9 cellular contexts compared by ENCODE assay signal in genomic region chr17:17269926-17270773, GRCh38. TPM values are rescaled to one million over a fixed set of nuclear protein-coding genes. Genes with fewer than 3 reads are reported as not detected.
DNase-seq lines count a peak whose midpoint lies in the region; ATAC-seq, FAIRE-seq and TF ChIP-seq lines count a peak whose summit lies in the region.
"Had no signal": no experiment of that assay in that cellular context is flagged by ENCODE, and none has a peak within 500 bp of the region (broad histone marks: within the 10 kb centered on the region; RNA-seq: fewer than 3 reads in every experiment).

No MANE protein-coding gene starts in this region.

- DNase-seq in A549 (ENCODE audit: low read depth in 1 of 2, low spot score in 1 of 2) = peak in 1 of 2 experiments; percentile 46
- peak; percentile 13 for DNase-seq in fibroblast of mammary gland (ENCODE audit: low read depth)
- no peak for DNase-seq in HCEC 1CT
- no peak for DNase-seq in prostate gland (ENCODE audit: low spot score)
- no peak for DNase-seq in NCI-H1436 (lab: John Stamatoyannopoulos, UW)
- DNase-seq: NK-92 treated with Interleukin-12 subunit alpha and Interleukin-12 subunit beta, amount 100 ng/mL, for 24 hours had no signal

- intact Hi-C loops in prostate gland (cut with DNase I) = no loop called here

- peak; percentile 48 for TF ChIP-seq CTCF in A549 (IDR thresholded peaks at IDR 0.05)
- peak; percentile 49 for TF ChIP-seq CTCF in GM12873 (IDR thresholded peaks at IDR 0.05; ENCODE audit: insufficient read depth, low read depth, low read length, missing control alignments)
- TF ChIP-seq CTCF in VCaP (conservative IDR thresholded peaks at IDR 0.05) = peak; percentile 71
- TF ChIP-seq CTCF in fibroblast of mammary gland (conservative IDR thresholded peaks at IDR 0.05; ENCODE audit: control insufficient read depth, insufficient read depth, low read depth, low read length) = peak; percentile 25
- no peak for TF ChIP-seq CTCF in prostate gland (IDR thresholded peaks at IDR 0.05)

- peaks cover 7 to 8% of the 10 kb centered on the region in 2 donors for H3K36me3 ChIP-seq in prostate gland

- H3K9me3 ChIP-seq in A549 = no peaks in the 10 kb centered on the region
- H3K9me3 ChIP-seq in prostate gland = no peaks in the 10 kb centered on the region

- no peak for TF ChIP-seq EP300 in A549 (IDR thresholded peaks at IDR 0.05)

- no peak overlapping the region for H3K4me2 ChIP-seq in A549

- WGBS in A549 (ENCODE audit: missing lambda C conversion rate) = 78% methylated on average over 9 of the region's 9 CpGs
- 93% methylated on average over 9 of the region's 9 CpGs for WGBS in prostate gland

- CTCF ChIA-PET in A549 (lab: Yijun Ruan, JAX) = interaction anchor here (0.6 to 4.9 kb wide), 19 partner anchors 8 to 184 kb away, joined by 3 to 15 read pairs (median 3); partner anchors contain the start of gene COPS3

- H3K27ac ChIP-seq in A549 = no peak overlapping the region
- no peak overlapping the region for H3K27ac ChIP-seq in VCaP
- no peak overlapping the region for H3K27ac ChIP-seq in prostate gland

- FAIRE-seq in A549 (lab: Jason Lieb, UNC) = no peak

- peak in 1 of 2 experiments; percentile 35; a peak in 2 of 5 replicates for TF ChIP-seq RAD21 in A549 (conservative IDR thresholded peaks at IDR 0.05 in 1 of 2, IDR thresholded peaks at IDR 0.05 in 1 of 2)

- H3K4me3 ChIP-seq in A549 = no peak overlapping the region
- H3K4me3 ChIP-seq in fibroblast of mammary gland (ENCODE audit: control insufficient read depth, low read depth, low read length) = no peak overlapping the region
- H3K4me3 ChIP-seq in prostate gland = no peak overlapping the region

- ATAC-seq in A549 = peak; percentile 59 to 78; a peak in 4 of 6 replicates
- no peak for ATAC-seq in GM19455 (IDR thresholded peaks at IDR 0.05; ENCODE audit: unreplicated experiment)

- TF ChIP-seq POLR2A in A549 (IDR thresholded peaks at IDR 0.05; ENCODE audit: low read length) = no peak
- no peak for TF ChIP-seq POLR2A in prostate gland (IDR thresholded peaks at IDR 0.05)

- H3K4me1 ChIP-seq in A549 (no peaks in the 10 kb centered on the region), prostate gland (replicated peaks) (no peaks in the 10 kb centered on the region)

- H3K27me3 ChIP-seq in prostate gland (replicated peaks; ENCODE audit: insufficient read depth) = no peaks in the 10 kb centered on the region

- POLR2A ChIA-PET in A549 (lab: Yijun Ruan, JAX) = interaction anchor here (0.7 kb wide), 1 partner anchor 8 kb away, joined by 3 read pairs; no protein-coding TSS in a partner anchor

TF ChIP-seq in A549, 52 proteins besides CTCF, POLR2A, EP300 and RAD21 (continues in another document):
- TF ChIP-seq ZC3H11A (IDR thresholded peaks at IDR 0.05) (no peak), POLR2AphosphoS2 (conservative IDR thresholded peaks at IDR 0.05; ENCODE audit: low read length) (no peak), RARB (CRISPR knock-in tag; IDR thresholded peaks at IDR 0.05) (no peak), RNF2 (IDR thresholded peaks at IDR 0.05; ENCODE audit: borderline replicate concordance, low read depth) (no peak), REST (IDR thresholded peaks at IDR 0.05) (no peak), USF2 (IDR thresholded peaks at IDR 0.05) (no peak), EHMT2 (IDR thresholded peaks at IDR 0.05; ENCODE audit: low read depth) (no peak), HOXA7 (CRISPR knock-in tag; IDR thresholded peaks at IDR 0.05) (no peak), ZNF302 (CRISPR knock-in tag; IDR thresholded peaks at IDR 0.05) (no peak), HDAC2 (IDR thresholded peaks at IDR 0.05) (no peak), CHD2 (IDR thresholded peaks at IDR 0.05; ENCODE audit: low read length, partially characterized antibody) (no peak)
- TF ChIP-seq, protein P1, sequence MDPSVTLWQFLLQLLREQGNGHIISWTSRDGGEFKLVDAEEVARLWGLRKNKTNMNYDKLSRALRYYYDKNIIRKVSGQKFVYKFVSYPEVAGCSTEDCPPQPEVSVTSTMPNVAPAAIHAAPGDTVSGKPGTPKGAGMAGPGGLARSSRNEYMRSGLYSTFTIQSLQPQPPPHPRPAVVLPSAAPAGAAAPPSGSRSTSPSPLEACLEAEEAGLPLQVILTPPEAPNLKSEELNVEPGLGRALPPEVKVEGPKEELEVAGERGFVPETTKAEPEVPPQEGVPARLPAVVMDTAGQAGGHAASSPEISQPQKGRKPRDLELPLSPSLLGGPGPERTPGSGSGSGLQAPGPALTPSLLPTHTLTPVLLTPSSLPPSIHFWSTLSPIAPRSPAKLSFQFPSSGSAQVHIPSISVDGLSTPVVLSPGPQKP (IDR thresholded peaks at IDR 0.05; ENCODE audit: low read depth, low read length) = no peak
- TF ChIP-seq, protein P2, sequence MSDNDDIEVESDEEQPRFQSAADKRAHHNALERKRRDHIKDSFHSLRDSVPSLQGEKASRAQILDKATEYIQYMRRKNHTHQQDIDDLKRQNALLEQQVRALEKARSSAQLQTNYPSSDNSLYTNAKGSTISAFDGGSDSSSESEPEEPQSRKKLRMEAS (IDR thresholded peaks at IDR 0.05) = no peak
- TF ChIP-seq, protein P3, sequence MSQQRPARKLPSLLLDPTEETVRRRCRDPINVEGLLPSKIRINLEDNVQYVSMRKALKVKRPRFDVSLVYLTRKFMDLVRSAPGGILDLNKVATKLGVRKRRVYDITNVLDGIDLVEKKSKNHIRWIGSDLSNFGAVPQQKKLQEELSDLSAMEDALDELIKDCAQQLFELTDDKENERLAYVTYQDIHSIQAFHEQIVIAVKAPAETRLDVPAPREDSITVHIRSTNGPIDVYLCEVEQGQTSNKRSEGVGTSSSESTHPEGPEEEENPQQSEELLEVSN (IDR thresholded peaks at IDR 0.05; ENCODE audit: borderline replicate concordance, low read depth) = no peak

RNA-seq across cellular contexts. Expression of gene COPS3, which starts 10.9 kb away (rescaled TPM):
- polyA plus RNA-seq in A549 (2011; rRNA removed) (204 and 209 TPM in 2 replicates), A549 (2017; fragmentation: RNase III; extraction: RNeasy Plus Mini Kit Qiagen cat#74134 plus additional on column Dnase treatment) (144 to 164 TPM (median 149 TPM) in 3 replicates)
- polyA plus RNA-seq in A549 (2012; cell fraction: cytosol; rRNA removed) = 100 and 117 TPM in 2 replicates
- 89.5 and 107 TPM in 2 replicates for polyA plus RNA-seq in A549 (2012; cell fraction: nucleus; rRNA removed)
- polyA minus RNA-seq in A549 (2011; rRNA and poly(A)+ RNA removed) = 101 and 106 TPM in 2 replicates
- total RNA-seq in prostate gland = 10 to 100 TPM; 52.6 to 79.6 TPM

RNA-seq across cellular contexts. Expression of gene NT5M, which starts 33.0 kb away (rescaled TPM):
- 5.3 and 6.5 TPM in 2 replicates for polyA plus RNA-seq in A549 (2011; rRNA removed)
- polyA plus RNA-seq in A549 (2012; cell fraction: cytosol; rRNA removed) = 9.3 and 15.0 TPM in 2 replicates
- 12.2 and 16.4 TPM in 2 replicates for polyA plus RNA-seq in A549 (2012; cell fraction: nucleus; rRNA removed)
- 4.2 to 6.3 TPM (median 5.9 TPM) in 3 replicates for polyA plus RNA-seq in A549 (2017; fragmentation: RNase III; extraction: RNeasy Plus Mini Kit Qiagen cat#74134 plus additional on column Dnase treatment)
- polyA minus RNA-seq in A549 (2011; rRNA and poly(A)+ RNA removed) = 4.5 and 4.7 TPM in 2 replicates
- 10 to 100 TPM in 1 of 2 donors, 1 to 10 TPM in 1; 7.6 to 35.2 TPM for total RNA-seq in prostate gland

RNA-seq across cellular contexts. Expression of gene FLCN, which starts 33.2 kb away (rescaled TPM):
- polyA plus RNA-seq in A549 (2011; rRNA removed) (14.2 and 16.1 TPM in 2 replicates), A549 (2017; fragmentation: RNase III; extraction: RNeasy Plus Mini Kit Qiagen cat#74134 plus additional on column Dnase treatment) (17.3 to 25.1 TPM (median 22.1 TPM) in 3 replicates)
- 11.2 and 13.4 TPM in 2 replicates for polyA plus RNA-seq in A549 (2012; cell fraction: cytosol; rRNA removed)
- 41.2 and 46.0 TPM in 2 replicates for polyA plus RNA-seq in A549 (2012; cell fraction: nucleus; rRNA removed)
- 31.7 and 32.1 TPM in 2 replicates for polyA minus RNA-seq in A549 (2011; rRNA and poly(A)+ RNA removed)
- 100 to 1,000 TPM in 1 of 2 donors, 10 to 100 TPM in 1; 43.8 to 125 TPM for total RNA-seq in prostate gland

Comparison
In these comparisons a context has a peak if more than half of its experiments do, and no peak if none do; other contexts are left out.
1. CTCF ChIP-seq: peak in A549 (single experiment), GM12873 (single experiment), VCaP (single experiment) and fibroblast of mammary gland (single experiment); none in prostate gland (0 of 4).